2 cellular contexts compared by ENCODE assay signal in the genomic region with DNA sequence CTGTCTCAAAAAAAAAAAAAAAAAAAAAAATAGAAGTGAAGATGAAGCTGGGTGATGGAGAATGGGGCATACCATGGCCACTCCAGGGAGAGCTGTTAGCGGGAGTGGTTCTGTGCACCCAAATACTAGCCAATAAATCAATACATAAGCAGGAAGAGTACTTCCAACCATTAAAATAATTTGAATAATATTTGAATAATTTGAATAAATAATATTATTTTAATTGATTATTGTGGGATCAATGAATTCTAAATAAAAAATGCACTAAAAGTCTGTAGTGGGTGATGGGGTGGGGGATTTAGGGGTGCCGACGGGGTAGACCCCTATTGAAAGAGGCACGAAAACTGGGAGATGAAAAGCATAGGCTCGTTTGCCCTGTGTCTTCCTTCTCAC.
TF ChIP-seq lines count a peak whose summit lies in the region.

No MANE protein-coding gene starts in this region.

TF ChIP-seq in A549, 52 proteins besides CTCF, POLR2A, EP300 and RAD21:
- TF ChIP-seq SREBF2 (IDR thresholded peaks at IDR 0.05) (no peak), TFCP2L1 (CRISPR knock-in tag; IDR thresholded peaks at IDR 0.05) (no peak), CEBPB (IDR thresholded peaks at IDR 0.05) (no peak), MAZ (IDR thresholded peaks at IDR 0.05; ENCODE audit: borderline replicate concordance, low read depth, low read length) (no peak), TP53 (CRISPR knock-in tag; IDR thresholded peaks at IDR 0.05) (no peak), NFE2L2 (conservative IDR thresholded peaks at IDR 0.05; ENCODE audit: low read length) (no peak), KDM5A (IDR thresholded peaks at IDR 0.05) (no peak)
- TF ChIP-seq, protein P1, sequence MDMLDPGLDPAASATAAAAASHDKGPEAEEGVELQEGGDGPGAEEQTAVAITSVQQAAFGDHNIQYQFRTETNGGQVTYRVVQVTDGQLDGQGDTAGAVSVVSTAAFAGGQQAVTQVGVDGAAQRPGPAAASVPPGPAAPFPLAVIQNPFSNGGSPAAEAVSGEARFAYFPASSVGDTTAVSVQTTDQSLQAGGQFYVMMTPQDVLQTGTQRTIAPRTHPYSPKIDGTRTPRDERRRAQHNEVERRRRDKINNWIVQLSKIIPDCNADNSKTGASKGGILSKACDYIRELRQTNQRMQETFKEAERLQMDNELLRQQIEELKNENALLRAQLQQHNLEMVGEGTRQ (IDR thresholded peaks at IDR 0.05) = no peak
- TF ChIP-seq, protein P2, sequence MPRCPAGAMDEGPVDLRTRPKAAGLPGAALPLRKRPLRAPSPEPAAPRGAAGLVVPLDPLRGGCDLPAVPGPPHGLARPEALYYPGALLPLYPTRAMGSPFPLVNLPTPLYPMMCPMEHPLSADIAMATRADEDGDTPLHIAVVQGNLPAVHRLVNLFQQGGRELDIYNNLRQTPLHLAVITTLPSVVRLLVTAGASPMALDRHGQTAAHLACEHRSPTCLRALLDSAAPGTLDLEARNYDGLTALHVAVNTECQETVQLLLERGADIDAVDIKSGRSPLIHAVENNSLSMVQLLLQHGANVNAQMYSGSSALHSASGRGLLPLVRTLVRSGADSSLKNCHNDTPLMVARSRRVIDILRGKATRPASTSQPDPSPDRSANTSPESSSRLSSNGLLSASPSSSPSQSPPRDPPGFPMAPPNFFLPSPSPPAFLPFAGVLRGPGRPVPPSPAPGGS (IDR thresholded peaks at IDR 0.05) = no peak

TF ChIP-seq in HCT116, 20 proteins besides CTCF, POLR2A, EP300 and RAD21:
- no peak for TF ChIP-seq CBX3 (IDR thresholded peaks at IDR 0.05; ENCODE audit: low read depth)
- no peak for TF ChIP-seq JUND (IDR thresholded peaks at IDR 0.05)
- TF ChIP-seq TCF7L2 (IDR thresholded peaks at IDR 0.05; ENCODE audit: borderline replicate concordance, extremely low read depth, insufficient read depth, insufficient read length) = no peak
- TF ChIP-seq ELF1 (IDR thresholded peaks at IDR 0.05; ENCODE audit: borderline replicate concordance, low read depth) = no peak
- TF ChIP-seq, protein P3, sequence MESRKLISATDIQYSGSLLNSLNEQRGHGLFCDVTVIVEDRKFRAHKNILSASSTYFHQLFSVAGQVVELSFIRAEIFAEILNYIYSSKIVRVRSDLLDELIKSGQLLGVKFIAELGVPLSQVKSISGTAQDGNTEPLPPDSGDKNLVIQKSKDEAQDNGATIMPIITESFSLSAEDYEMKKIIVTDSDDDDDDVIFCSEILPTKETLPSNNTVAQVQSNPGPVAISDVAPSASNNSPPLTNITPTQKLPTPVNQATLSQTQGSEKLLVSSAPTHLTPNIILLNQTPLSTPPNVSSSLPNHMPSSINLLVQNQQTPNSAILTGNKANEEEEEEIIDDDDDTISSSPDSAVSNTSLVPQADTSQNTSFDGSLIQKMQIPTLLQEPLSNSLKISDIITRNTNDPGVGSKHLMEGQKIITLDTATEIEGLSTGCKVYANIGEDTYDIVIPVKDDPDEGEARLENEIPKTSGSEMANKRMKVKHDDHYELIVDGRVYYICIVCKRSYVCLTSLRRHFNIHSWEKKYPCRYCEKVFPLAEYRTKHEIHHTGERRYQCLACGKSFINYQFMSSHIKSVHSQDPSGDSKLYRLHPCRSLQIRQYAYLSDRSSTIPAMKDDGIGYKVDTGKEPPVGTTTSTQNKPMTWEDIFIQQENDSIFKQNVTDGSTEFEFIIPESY (IDR thresholded peaks at IDR 0.05; ENCODE audit: extremely low read depth, insufficient replicate concordance, low read length) = no peak
- no peak for TF ChIP-seq EZH2phosphoT487 (IDR thresholded peaks at IDR 0.05; ENCODE audit: borderline replicate concordance)
- no peak for TF ChIP-seq POLR2AphosphoS5 (IDR thresholded peaks at IDR 0.05; ENCODE audit: low read depth, low read length)
- TF ChIP-seq EZH2 (IDR thresholded peaks at IDR 0.05) = no peak
- TF ChIP-seq SRF (IDR thresholded peaks at IDR 0.05; ENCODE audit: low read depth) = no peak
- no peak for TF ChIP-seq CEBPB (IDR thresholded peaks at IDR 0.05; ENCODE audit: low read depth)
- no peak for TF ChIP-seq SP1 (IDR thresholded peaks at IDR 0.05; ENCODE audit: low read depth)
- TF ChIP-seq, protein P4, sequence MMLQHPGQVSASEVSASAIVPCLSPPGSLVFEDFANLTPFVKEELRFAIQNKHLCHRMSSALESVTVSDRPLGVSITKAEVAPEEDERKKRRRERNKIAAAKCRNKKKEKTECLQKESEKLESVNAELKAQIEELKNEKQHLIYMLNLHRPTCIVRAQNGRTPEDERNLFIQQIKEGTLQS (IDR thresholded peaks at IDR 0.05) = no peak
- TF ChIP-seq, protein P5, sequence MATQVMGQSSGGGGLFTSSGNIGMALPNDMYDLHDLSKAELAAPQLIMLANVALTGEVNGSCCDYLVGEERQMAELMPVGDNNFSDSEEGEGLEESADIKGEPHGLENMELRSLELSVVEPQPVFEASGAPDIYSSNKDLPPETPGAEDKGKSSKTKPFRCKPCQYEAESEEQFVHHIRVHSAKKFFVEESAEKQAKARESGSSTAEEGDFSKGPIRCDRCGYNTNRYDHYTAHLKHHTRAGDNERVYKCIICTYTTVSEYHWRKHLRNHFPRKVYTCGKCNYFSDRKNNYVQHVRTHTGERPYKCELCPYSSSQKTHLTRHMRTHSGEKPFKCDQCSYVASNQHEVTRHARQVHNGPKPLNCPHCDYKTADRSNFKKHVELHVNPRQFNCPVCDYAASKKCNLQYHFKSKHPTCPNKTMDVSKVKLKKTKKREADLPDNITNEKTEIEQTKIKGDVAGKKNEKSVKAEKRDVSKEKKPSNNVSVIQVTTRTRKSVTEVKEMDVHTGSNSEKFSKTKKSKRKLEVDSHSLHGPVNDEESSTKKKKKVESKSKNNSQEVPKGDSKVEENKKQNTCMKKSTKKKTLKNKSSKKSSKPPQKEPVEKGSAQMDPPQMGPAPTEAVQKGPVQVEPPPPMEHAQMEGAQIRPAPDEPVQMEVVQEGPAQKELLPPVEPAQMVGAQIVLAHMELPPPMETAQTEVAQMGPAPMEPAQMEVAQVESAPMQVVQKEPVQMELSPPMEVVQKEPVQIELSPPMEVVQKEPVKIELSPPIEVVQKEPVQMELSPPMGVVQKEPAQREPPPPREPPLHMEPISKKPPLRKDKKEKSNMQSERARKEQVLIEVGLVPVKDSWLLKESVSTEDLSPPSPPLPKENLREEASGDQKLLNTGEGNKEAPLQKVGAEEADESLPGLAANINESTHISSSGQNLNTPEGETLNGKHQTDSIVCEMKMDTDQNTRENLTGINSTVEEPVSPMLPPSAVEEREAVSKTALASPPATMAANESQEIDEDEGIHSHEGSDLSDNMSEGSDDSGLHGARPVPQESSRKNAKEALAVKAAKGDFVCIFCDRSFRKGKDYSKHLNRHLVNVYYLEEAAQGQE (IDR thresholded peaks at IDR 0.05; ENCODE audit: low read depth) = no peak
- no peak for TF ChIP-seq ZFX (IDR thresholded peaks at IDR 0.05)
- TF ChIP-seq, protein P6, sequence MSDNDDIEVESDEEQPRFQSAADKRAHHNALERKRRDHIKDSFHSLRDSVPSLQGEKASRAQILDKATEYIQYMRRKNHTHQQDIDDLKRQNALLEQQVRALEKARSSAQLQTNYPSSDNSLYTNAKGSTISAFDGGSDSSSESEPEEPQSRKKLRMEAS (IDR thresholded peaks at IDR 0.05) = no peak
- no peak for TF ChIP-seq YY1 (IDR thresholded peaks at IDR 0.05; ENCODE audit: extremely low read depth, insufficient replicate concordance, low read depth, low read length)
- no peak for TF ChIP-seq EGR1 (IDR thresholded peaks at IDR 0.05; ENCODE audit: low read depth)
